In the genomic region with DNA sequence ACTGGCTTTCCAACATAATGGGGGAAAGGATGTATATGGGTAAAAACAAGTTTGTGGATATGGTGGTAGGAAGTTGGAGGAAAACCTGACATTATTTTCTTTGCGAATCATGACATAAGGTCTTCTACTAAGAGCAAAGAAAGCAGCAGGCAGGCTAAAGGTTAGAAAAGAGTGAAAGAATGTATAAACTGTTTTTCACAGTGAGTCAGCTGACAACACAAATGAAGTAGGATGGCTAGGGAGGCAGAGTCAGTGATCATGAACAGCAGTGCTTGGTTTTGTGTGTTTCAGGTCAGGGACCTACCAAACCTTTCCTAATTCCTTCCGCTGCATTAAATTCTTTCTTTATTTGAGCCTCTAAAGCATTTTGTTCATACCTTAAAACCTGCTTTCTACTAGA, we compare ENCODE assay signal across 40 cellular contexts. TPM values are rescaled to one million over a fixed set of nuclear protein-coding genes. Genes with fewer than 3 reads are reported as not detected.
"Had no signal": no experiment of that assay in that cellular context is flagged by ENCODE, and none has a peak within 500 bp of the region (broad histone marks: within the 10 kb centered on the region; RNA-seq: fewer than 3 reads in every experiment).

No MANE protein-coding gene starts in this region.

- H3K27me3 Mint-ChIP-seq: activated CD4-positive, alpha-beta memory T cell treated with anti-CD3 and anti-CD28 coated beads for 36 hours; activated naive CD4-positive, alpha-beta T cell treated with anti-CD3 and anti-CD28 coated beads, Interleukin-2, amount 50 U/mL, for 24 hours; activated naive CD8-positive, alpha-beta T cell treated with anti-CD3 and anti-CD28 coated beads, Interleukin-2, amount 10 ng/mL, durations not matched to agents 7 days and 5 days had no signal

- H3K9me3 Mint-ChIP-seq: activated B cell treated with CpG ODN at 0.5 μM for 24 hours; activated CD4-positive, alpha-beta memory T cell treated with anti-CD3 and anti-CD28 coated beads for 36 hours; activated naive CD4-positive, alpha-beta T cell treated with anti-CD3 and anti-CD28 coated beads, Interleukin-2, amount 50 U/mL, for 24 hours; activated T-cell treated with anti-CD3 and anti-CD28 coated beads, Interleukin-2, amount 50 U/mL, for 72 hours; activated T-helper 2 cell treated with anti-CD3 and anti-CD28 coated beads, Interferon-gamma antibody, Interleukin-2, Interleukin-4, amounts not matched to agents 10 μg/mL and 5 μg/mL and 100 μg/mL, durations not matched to agents 14 hours and 24 hours and 36 hours had no signal

- H3K4me1 ChIP-seq: ascending aorta had no signal

- H3K4me3 Mint-ChIP-seq: activated B cell treated with CpG ODN at 0.5 μM for 24 hours; activated CD4-positive, alpha-beta memory T cell treated with anti-CD3 and anti-CD28 coated beads for 36 hours; activated naive CD4-positive, alpha-beta T cell treated with anti-CD3 and anti-CD28 coated beads, Interleukin-2, amount 50 U/mL, for 24 hours; activated naive CD8-positive, alpha-beta T cell treated with anti-CD3 and anti-CD28 coated beads, Interleukin-2, amount 10 ng/mL, durations not matched to agents 7 days and 5 days; activated T-cell treated with anti-CD3 and anti-CD28 coated beads, Interleukin-2, amount 50 U/mL, for 72 hours had no signal

- FAIRE-seq: RCC 7860 had no signal

- H3K27me3 ChIP-seq: ascending aorta, cardiac muscle cell, MG63 had no signal

- H3K4me2 ChIP-seq: PC-9 had no signal

- H3K27ac Mint-ChIP-seq: activated B cell treated with CpG ODN at 0.5 μM for 24 hours; activated CD4-positive, alpha-beta memory T cell treated with anti-CD3 and anti-CD28 coated beads for 36 hours; activated naive CD8-positive, alpha-beta T cell treated with anti-CD3 and anti-CD28 coated beads, Interleukin-2, amount 10 ng/mL, durations not matched to agents 7 days and 5 days; activated T-cell treated with anti-CD3 and anti-CD28 coated beads, Interleukin-2, amount 50 U/mL, for 72 hours; activated T-helper 2 cell treated with anti-CD3 and anti-CD28 coated beads, Interferon-gamma antibody, Interleukin-2, Interleukin-4, amounts not matched to agents 10 μg/mL and 5 μg/mL and 100 μg/mL, durations not matched to agents 14 hours and 24 hours and 36 hours had no signal

- H3K36me3 ChIP-seq: cardiac muscle cell, MG63 had no signal

- ATAC-seq: activated T-cell treated with anti-CD3 and anti-CD28 coated beads, Interleukin-2, amount 50 U/mL, for 72 hours; Right ventricle myocardium inferior; SK-N-SH treated with all-trans-retinoic acid at 6 μM for 48 hours had no signal

- H3K27ac ChIP-seq: ascending aorta, cardiac muscle cell, PC-9, RWPE1, VCaP had no signal

- H3K9me3 ChIP-seq: ascending aorta, MG63 had no signal

- H3K4me3 ChIP-seq: ascending aorta, cardiac muscle cell, MG63, PC-9 had no signal

- DNase-seq: activated B cell treated with CpG ODN at 0.5 μM for 24 hours; activated CD4-positive, alpha-beta memory T cell treated with anti-CD3 and anti-CD28 coated beads for 36 hours; activated CD4-positive, alpha-beta T cell treated with anti-CD3 and anti-CD28 coated beads for 4 hours; activated CD4-positive, alpha-beta T cell treated with anti-CD3 and anti-CD28 coated beads, Interleukin-2, amount 50 U/mL, for 1 hour; activated CD4-positive, CD25-positive, alpha-beta regulatory T cell treated with anti-CD3 and anti-CD28 coated beads, Interleukin-2, amount 50 U/mL, for 72 hours; activated CD8-positive, alpha-beta memory T cell treated with anti-CD3 and anti-CD28 coated beads for 24 hours; activated gamma-delta T cell; activated naive CD4-positive, alpha-beta T cell treated with Interleukin-2 at 50 U/mL for 16 hours; activated naive CD8-positive, alpha-beta T cell treated with anti-CD3 and anti-CD28 coated beads, Interleukin-2, amount 10 ng/mL, durations not matched to agents 7 days and 5 days; activated T-cell treated with anti-CD3 and anti-CD28 coated beads, Interleukin-2, amount 50 U/mL, for 1 hour; activated T-cell treated with anti-CD3 and anti-CD28 coated beads, Interleukin-2, amount 50 U/mL, for 72 hours; amygdala; Kasumi-1; KG1; MG63; NCI-H1048; NCI-H1105 treated with DMSO at 0.1 percent for 48 hours; NCI-H1436; NCI-H1694; NCI-H1930; NCI-H2081 treated with DMSO at 0.1 percent for 48 hours; NCI-H345; NCI-H524 treated with DMSO at 0.1 percent for 48 hours; NK-92 treated with Interleukin-12 subunit alpha and Interleukin-12 subunit beta, amount 100 ng/mL, for 24 hours; PC-9; SIG-M5; T-helper 1 cell; T-helper 2 cell; T-helper 9 cell had no signal

- H2AFZ ChIP-seq: PC-9 had no signal

RNA-seq across cellular contexts. Expression of gene CATSPERB, which starts 46.3 kb away (rescaled TPM):
- total RNA-seq: activated B cell treated with CpG ODN at 0.5 μM for 24 hours, cardiac muscle cell, OCI-LY7, PC-9, SK-MEL-5 had no signal
- polyA plus RNA-seq: cardiac muscle cell had no signal
